15 cellular contexts compared by ENCODE assay signal in the genomic region with DNA sequence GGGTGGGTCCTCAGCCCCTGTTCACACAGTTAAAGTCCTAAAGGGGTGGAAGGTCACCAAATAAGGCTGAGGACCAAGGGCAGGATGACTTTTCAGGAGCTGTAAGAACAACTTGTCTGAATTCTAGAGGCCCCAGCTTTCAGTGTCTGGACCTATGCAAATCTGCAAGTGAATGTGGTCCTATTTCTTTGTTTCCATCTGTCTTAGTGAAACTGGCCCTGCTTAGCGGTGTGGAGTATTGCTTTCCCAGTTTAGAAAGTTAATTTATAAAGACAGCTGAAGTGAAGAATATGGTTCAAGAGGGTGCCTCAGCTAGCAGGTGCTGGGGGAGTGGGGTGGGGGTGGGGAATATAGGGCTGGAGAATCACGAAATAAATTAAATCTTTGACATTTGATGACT. TPM values are rescaled to one million over a fixed set of nuclear protein-coding genes. Genes with fewer than 3 reads are reported as not detected.
DNase-seq lines count a peak whose midpoint lies in the region; ATAC-seq, FAIRE-seq and TF ChIP-seq lines count a peak whose summit lies in the region.
"Had no signal": no experiment of that assay in that cellular context is flagged by ENCODE, and none has a peak within 500 bp of the region (broad histone marks: within the 10 kb centered on the region; RNA-seq: fewer than 3 reads in every experiment).

No MANE protein-coding gene starts in this region.

- CTCF ChIA-PET in GM12878 (lab: Yijun Ruan, JAX) (interaction anchor here (0.7 to 1.0 kb wide), 3 partner anchors 12 to 113 kb away, joined by 3 to 5 read pairs (median 4); no protein-coding TSS in a partner anchor), WTC11 (lab: Charles Lee) (no interaction called here)
- CTCF ChIA-PET in activated CD4-positive, alpha-beta T cell treated with anti-CD3 and anti-CD28 coated beads, Interleukin-2, amount 10 ng/mL, durations not matched to agents 7 days and 5 days (lab: Charles Lee): no interaction called here

- H3K36me3 Mint-ChIP-seq in activated CD4-positive, alpha-beta T cell treated with anti-CD3 and anti-CD28 coated beads, Interleukin-2, amount 10 ng/mL, durations not matched to agents 7 days and 5 days (ENCODE audit: low read depth): no peaks in the 10 kb centered on the region
- H3K36me3 Mint-ChIP-seq in WTC11: no peaks in the 10 kb centered on the region
- H3K36me3 Mint-ChIP-seq: activated naive CD8-positive, alpha-beta T cell treated with anti-CD3 and anti-CD28 coated beads, Interleukin-2, amount 10 ng/mL, durations not matched to agents 7 days and 5 days; CD4-positive, CD25-positive, alpha-beta regulatory T cell had no signal

- BruUV-seq in GM12878 (replicated peaks; lab: Mats Ljungman, UMichigan): no TSS peak

- no peak overlapping the region for H3K27ac Mint-ChIP-seq in activated CD4-positive, alpha-beta T cell treated with anti-CD3 and anti-CD28 coated beads, Interleukin-2, amount 10 ng/mL, durations not matched to agents 7 days and 5 days
- H3K27ac Mint-ChIP-seq in WTC11: no peak overlapping the region
- H3K27ac Mint-ChIP-seq: activated naive CD8-positive, alpha-beta T cell treated with anti-CD3 and anti-CD28 coated beads, Interleukin-2, amount 10 ng/mL, durations not matched to agents 7 days and 5 days; CD4-positive, CD25-positive, alpha-beta regulatory T cell had no signal

- no peak overlapping the region for H2AFZ ChIP-seq in GM12878 (ENCODE audit: control insufficient read depth, low read depth, low read length)
- H2AFZ ChIP-seq: parathyroid adenoma had no signal

- WGBS in GM12878 (ENCODE audit: insufficient coverage, insufficient replicate concordance, low lambda C conversion rate, missing lambda C conversion rate): 0% methylated on average over 2 of the region's 2 CpGs

- SMC1A ChIA-PET in GM12878 (lab: Charles Lee; ENCODE audit: uncharacterized antibody, unreplicated experiment): interaction anchor here (0.7 to 2.0 kb wide), 4 partner anchors 10 to 26 kb away, joined by 3 to 5 read pairs (median 4); no protein-coding TSS in a partner anchor

- DNase-seq in GM12878 (ENCODE audit: low read depth, low spot score) (peak; percentile 35), WTC11 (ENCODE audit: low spot score) (no peak), activated gamma-delta T cell (lab: John Stamatoyannopoulos, UW) (no peak), left ventricle myocardium superior (no peak)
- no peak for DNase-seq in activated CD4-positive, alpha-beta T cell treated with anti-CD3 and anti-CD28 coated beads, Interleukin-2, amount 10 ng/mL, durations not matched to agents 7 days and 5 days
- DNase-seq: activated CD4-positive, CD25-positive, alpha-beta regulatory T cell treated with anti-CD3 and anti-CD28 coated beads, Interleukin-2, amount 50 U/mL, for 72 hours; activated naive CD8-positive, alpha-beta T cell treated with anti-CD3 and anti-CD28 coated beads, Interleukin-2, amount 10 ng/mL, durations not matched to agents 7 days and 5 days; CD4-positive, CD25-positive, alpha-beta regulatory T cell; NCI-H2107; stimulated activated CD4-positive, alpha-beta T cell treated with anti-CD3 and anti-CD28 coated beads, Interleukin-4, amount 100 ng/mL, for 1 hour; substantia nigra had no signal

- H3K4me2 ChIP-seq in GM12878 (ENCODE audit: control insufficient read depth, insufficient read depth): peak overlapping the region; percentile 9

- H4K20me1 ChIP-seq in GM12878 (ENCODE audit: control insufficient read depth, insufficient read depth): no peaks in the 10 kb centered on the region

- H3K4me3 Mint-ChIP-seq in activated CD4-positive, alpha-beta T cell treated with anti-CD3 and anti-CD28 coated beads, Interleukin-2, amount 10 ng/mL, durations not matched to agents 7 days and 5 days: no peak overlapping the region
- no peak overlapping the region for H3K4me3 Mint-ChIP-seq in WTC11
- H3K4me3 Mint-ChIP-seq: activated naive CD8-positive, alpha-beta T cell treated with anti-CD3 and anti-CD28 coated beads, Interleukin-2, amount 10 ng/mL, durations not matched to agents 7 days and 5 days; CD4-positive, CD25-positive, alpha-beta regulatory T cell had no signal

- H3K27me3 ChIP-seq in GM12878 (replicated peaks in 1 of 2; ENCODE audit: control insufficient read depth in 2 of 2, insufficient read depth in 2 of 2, low read length in 1 of 2): peaks cover 0 to 5% of the 10 kb centered on the region in 2 experiments; a peak in 2 of 4 replicates

- no peaks in the 10 kb centered on the region for H3K79me2 ChIP-seq in GM12878 (ENCODE audit: control insufficient read depth, insufficient read depth, low read length)
- H3K79me2 ChIP-seq: parathyroid adenoma had no signal

- peaks cover 10% of the 10 kb centered on the region for H3K27me3 Mint-ChIP-seq in activated CD4-positive, alpha-beta T cell treated with anti-CD3 and anti-CD28 coated beads, Interleukin-2, amount 10 ng/mL, durations not matched to agents 7 days and 5 days
- H3K27me3 Mint-ChIP-seq in WTC11 (ENCODE audit: low read depth): no peaks in the 10 kb centered on the region; the same call in 1 of the 2 replicates

- H3K9me3 Mint-ChIP-seq in activated CD4-positive, alpha-beta T cell treated with anti-CD3 and anti-CD28 coated beads, Interleukin-2, amount 10 ng/mL, durations not matched to agents 7 days and 5 days: no peaks in the 10 kb centered on the region
- 0 out of 2 replicates have a peak, but pooled peaks cover 4% of the 10 kb centered on the region for H3K9me3 Mint-ChIP-seq in WTC11

- TF ChIP-seq CTCF in GM12878 (IDR thresholded peaks at IDR 0.05 in 2 of 3, conservative IDR thresholded peaks at IDR 0.05 in 1 of 3; ENCODE audit: control insufficient read depth in 2 of 3, extremely low read depth in 1 of 3, insufficient read depth in 1 of 3, low read depth in 3 of 3, low read length in 3 of 3) (no peak), WTC11 (IDR thresholded peaks at IDR 0.05) (no peak)

- peak in 1 of 2 experiments; percentile 6; a peak in 1 of 4 replicates for TF ChIP-seq EP300 in GM12878 (IDR thresholded peaks at IDR 0.05; ENCODE audit: borderline replicate concordance in 1 of 2, control insufficient read depth in 1 of 2, low read depth in 2 of 2, low read length in 2 of 2)

- RAD21 ChIA-PET in GM12878 (lab: Charles Lee; ENCODE audit: unreplicated experiment): interaction anchor here (1.5 to 1.6 kb wide), 2 partner anchors 12 to 26 kb away, joined by 4 read pairs; no protein-coding TSS in a partner anchor

- H3K9me3 ChIP-seq in GM12878 (replicated peaks; ENCODE audit: control insufficient read depth, insufficient read depth, low read length): no peaks in the 10 kb centered on the region; the same call in 2 of the 3 replicates

- no peaks in the 10 kb centered on the region for H3K4me1 Mint-ChIP-seq in activated CD4-positive, alpha-beta T cell treated with anti-CD3 and anti-CD28 coated beads, Interleukin-2, amount 10 ng/mL, durations not matched to agents 7 days and 5 days
- H3K4me1 Mint-ChIP-seq in WTC11: peaks cover 16% of the 10 kb centered on the region
- H3K4me1 Mint-ChIP-seq: activated naive CD8-positive, alpha-beta T cell treated with anti-CD3 and anti-CD28 coated beads, Interleukin-2, amount 10 ng/mL, durations not matched to agents 7 days and 5 days; CD4-positive, CD25-positive, alpha-beta regulatory T cell had no signal

- 0 out of 2 replicates have a peak overlapping the region, but pooled peaks have one; percentile 10 for H3K4me3 ChIP-seq in GM12878

- H3K4me1 ChIP-seq in GM12878 (ENCODE audit: control insufficient read depth, insufficient read depth, low read length): peaks cover 16% of the 10 kb centered on the region
- H3K4me1 ChIP-seq: parathyroid adenoma had no signal

- peak; percentile 19; the same call in 1 of the 2 replicates for TF ChIP-seq RAD21 in GM12878 (IDR thresholded peaks at IDR 0.05; ENCODE audit: insufficient read depth, low read depth, low read length)

- no peak for TF ChIP-seq POLR2A in GM12878 (IDR thresholded peaks at IDR 0.05; ENCODE audit: low read depth, low read length)

- POLR2A ChIA-PET in GM12878 (lab: Charles Lee): interaction anchor here (0.7 kb wide), 1 partner anchor 13 kb away, joined by 9 read pairs; no protein-coding TSS in a partner anchor
- POLR2A ChIA-PET in activated CD4-positive, alpha-beta T cell treated with anti-CD3 and anti-CD28 coated beads, Interleukin-2, amount 10 ng/mL, durations not matched to agents 7 days and 5 days (lab: Charles Lee): no interaction called here
- POLR2A ChIA-PET in WTC11 (lab: Charles Lee): no interaction called here

- in situ Hi-C loops in GM12878 (cut with MboI): no loop called here

- H3K9ac ChIP-seq in GM12878 (ENCODE audit: control insufficient read depth, insufficient read depth, low read length): no peak overlapping the region
- H3K9ac ChIP-seq: parathyroid adenoma had no signal

- FAIRE-seq in GM12878 (lab: Jason Lieb, UNC): peak; percentile 23

- H3K36me3 ChIP-seq in GM12878 (ENCODE audit: control insufficient read depth in 2 of 2, insufficient read depth in 2 of 2, low read length in 1 of 2): no peaks in the 10 kb centered on the region

- ATAC-seq in GM18861 (IDR thresholded peaks at IDR 0.05; ENCODE audit: unreplicated experiment): peak; percentile 93
- peak; percentile 90 for ATAC-seq in GM21526 (IDR thresholded peaks at IDR 0.05; ENCODE audit: low FRiP score, unreplicated experiment)
- peak; percentile 98 for ATAC-seq in HG03066 (IDR thresholded peaks at IDR 0.05; ENCODE audit: low read depth, unreplicated experiment)
- ATAC-seq in GM12878: peak; percentile 95
- ATAC-seq in WTC11: no peak
- ATAC-seq in left ventricle myocardium superior: no peak

- no peak overlapping the region for H3K27ac ChIP-seq in GM12878 (ENCODE audit: control insufficient read depth, insufficient read depth)
- H3K27ac ChIP-seq: parathyroid adenoma had no signal

- intact Hi-C loops in GM12878 (cut with micrococcal nuclease; ENCODE audit: unreplicated experiment): loop anchor here (1.0 kb wide), 2 partner anchors 12 to 27 kb away; no protein-coding TSS in a partner anchor
- intact Hi-C loops in left ventricle myocardium superior (cut with micrococcal nuclease): no loop called here

RNA-seq across cellular contexts. Expression of gene HHEX, which starts 40.1 kb away (rescaled TPM):
- 4.8 and 5.2 TPM in 2 replicates for total RNA-seq in GM12878 (2013; cell fraction: nucleolus; rRNA removed)
- total RNA-seq in GM12878 (2014; rRNA removed) (10.1 and 14.2 TPM in 2 replicates), GM12878 (2014; rRNA removed; fragmentation: Illumina TruSeq; extraction: Trizol) (15.1 and 15.4 TPM in 2 replicates), GM12878 (2021) (17.8 and 21.6 TPM in 2 replicates), WTC11 (2021) (4.5 to 4.8 TPM (median 4.8 TPM) in 3 replicates), left ventricle myocardium superior (2.7 TPM)
- polyA plus RNA-seq in GM12878 (2011; ENCODE audit: low read depth): 3.2 TPM
- polyA plus RNA-seq in GM12878 (2011; rRNA removed) (3.9 and 4.5 TPM in 2 replicates), GM12878 (2014; fragmentation: Illumina TruSeq; extraction: Trizol) (21.1 and 26.3 TPM in 2 replicates), GM12878 (2014; fragmentation: Nextera tagmentation; extraction: Ambion mirVana) (10 to 100 TPM in 1 of 2 experiments, 1 to 10 TPM in 1; 8.6 to 11.9 TPM), GM12878 (2014; rRNA removed) (17.8 and 18.1 TPM in 2 replicates), GM12878 (2016; fragmentation: Nextera tagmentation; extraction: Ambion mirVana) (10 to 100 TPM; 30.9 to 32.8 TPM)
- polyA plus RNA-seq in GM12878 (2011; cell fraction: cytosol; rRNA removed): 1.7 and 2.1 TPM in 2 replicates
- polyA plus RNA-seq in GM12878 (2011; cell fraction: nucleus; rRNA removed): 6.7 and 11.7 TPM in 2 replicates
- polyA plus RNA-seq in GM12878 (2012): 2.9 and 4.5 TPM in 2 replicates
- 1.3 and 4.8 TPM in 2 replicates for polyA minus RNA-seq in GM12878 (2011; rRNA and poly(A)+ RNA removed)
- 1.2 and 1.9 TPM in 2 replicates for polyA minus RNA-seq in GM12878 (2011; cell fraction: cytosol; rRNA and poly(A)+ RNA removed)
- 4.2 and 11.5 TPM in 2 replicates for polyA minus RNA-seq in GM12878 (2011; cell fraction: nucleus; rRNA and poly(A)+ RNA removed)
- under 1 TPM in 1 of 2 experiments, not detected in 1; 0.25 TPM for total RNA-seq in activated CD4-positive, alpha-beta T cell treated with anti-CD3 and anti-CD28 coated beads, Interleukin-2, amount 10 ng/mL, durations not matched to agents 7 days and 5 days

Comparison
In these comparisons a context has a peak if more than half of its experiments do, and no peak if none do; other contexts are left out.
1. ATAC-seq: peak in GM18861 (single experiment), GM21526 (single experiment), HG03066 (single experiment) and GM12878 (single experiment); none in WTC11 (single experiment) and left ventricle myocardium superior (single experiment).